ENCODE assay signal across 1 cellular context in the genomic region with DNA sequence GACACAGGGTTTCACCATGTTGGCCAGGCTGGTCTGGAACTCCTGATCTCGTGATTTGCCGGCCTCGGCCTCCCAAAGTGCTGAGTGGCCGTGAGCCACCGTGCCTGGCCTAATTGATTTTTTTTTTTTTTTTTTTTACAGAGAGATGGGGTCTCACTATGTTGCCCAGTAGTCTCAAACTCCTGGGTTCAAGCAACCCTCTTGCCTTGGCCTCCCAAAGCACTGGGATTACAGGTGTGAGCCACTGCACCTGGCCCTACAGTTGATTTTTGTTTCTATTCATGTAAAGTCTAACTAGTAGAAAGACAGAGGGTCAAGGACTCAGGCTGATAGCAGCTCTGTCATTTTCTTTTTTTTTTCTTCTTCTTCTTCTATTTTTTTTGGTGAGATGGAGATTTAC.
A peak's percentile ranks its signal among the peaks of the same experiment; 100 is the strongest.
TF ChIP-seq lines count a peak whose summit lies in the region.

No MANE protein-coding gene starts in this region.

TF ChIP-seq in H1, 55 proteins besides CTCF, POLR2A, EP300 and RAD21:
- 0 out of 2 replicates have a peak, but pooled peaks have one; percentile 16 for TF ChIP-seq KDM1A (IDR thresholded peaks at IDR 0.05; ENCODE audit: borderline replicate concordance, low read length)
- no peak for TF ChIP-seq RNF2 (IDR thresholded peaks at IDR 0.05; ENCODE audit: borderline replicate concordance, low read depth, low read length, missing control alignments, poor library complexity, severe bottlenecking)
